Comparison of ENCODE assay signal across 13 cellular contexts in the genomic region with DNA sequence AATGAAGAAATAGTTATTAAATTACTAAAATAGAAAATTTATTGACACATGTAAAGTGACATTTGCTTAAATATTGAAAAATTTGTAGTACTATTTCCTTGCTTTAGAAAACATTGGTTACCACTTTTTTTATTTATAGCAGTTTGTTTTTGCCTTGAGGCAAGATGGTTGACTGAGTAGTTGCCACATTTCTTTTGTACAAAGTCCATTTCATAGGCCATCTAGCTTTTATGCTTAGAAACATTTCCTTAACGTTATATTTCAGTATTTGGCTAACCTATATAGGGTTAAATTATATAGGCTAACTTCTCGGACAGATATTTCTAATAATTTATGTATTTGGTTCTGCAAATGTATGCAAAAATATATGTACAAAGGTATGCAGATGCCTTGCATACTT. TPM values are rescaled to one million over a fixed set of nuclear protein-coding genes. Genes with fewer than 3 reads are reported as not detected.
A peak's percentile ranks its signal among the peaks of the same experiment; 100 is the strongest.
DNase-seq lines count a peak whose midpoint lies in the region; ATAC-seq and TF ChIP-seq lines count a peak whose summit lies in the region.
"Had no signal": no experiment of that assay in that cellular context is flagged by ENCODE, and none has a peak within 500 bp of the region (broad histone marks: within the 10 kb centered on the region; RNA-seq: fewer than 3 reads in every experiment).

No MANE protein-coding gene starts in this region.

- H3K27ac Mint-ChIP-seq in natural killer cell, result peak overlapping the region; percentile 35 to 76
- H3K27ac Mint-ChIP-seq in natural killer cell treated with Interleukin-12 subunit alpha and Interleukin-12 subunit beta and Interleukin-15 and Interleukin-18, amount 100 ng/mL, for 72 hours, result peak overlapping the region in 1 of 2 donors; percentile 43

- H3K79me2 ChIP-seq in Loucy (ENCODE audit: insufficient read depth, low read length), result peaks cover 100% of the 10 kb centered on the region

- no peak overlapping the region for H3K9ac ChIP-seq in Loucy (ENCODE audit: low read depth, low read length, poor library complexity, severe bottlenecking)

- no peaks in the 10 kb centered on the region for H3K27me3 ChIP-seq in Loucy (ENCODE audit: insufficient read depth, low read length, poor library complexity, severe bottlenecking)

- H3K36me3 ChIP-seq in Loucy (ENCODE audit: insufficient read depth, low read length), result no peaks in the 10 kb centered on the region

- H2AFZ ChIP-seq in Loucy (ENCODE audit: low read length), result no peak overlapping the region

- no peaks in the 10 kb centered on the region for H3K9me2 ChIP-seq in Loucy (replicated peaks; ENCODE audit: low read depth, low read length)

- intact Hi-C loops in natural killer cell (cut with micrococcal nuclease), result no loop called here
- intact Hi-C loops in left colon (cut with DNase I, micrococcal nuclease), result no loop called here

- H3F3A ChIP-seq in Loucy (ENCODE audit: low read depth), result no peaks in the 10 kb centered on the region

- H3K9me3 Mint-ChIP-seq in natural killer cell, result no peaks in the 10 kb centered on the region
- no peaks in the 10 kb centered on the region for H3K9me3 Mint-ChIP-seq in natural killer cell treated with Interleukin-12 subunit alpha and Interleukin-12 subunit beta and Interleukin-15 and Interleukin-18, amount 100 ng/mL, for 72 hours
- H3K9me3 Mint-ChIP-seq: CD14-positive monocyte, IgD-negative memory B cell had no signal

- peaks cover 87 to 89% of the 10 kb centered on the region in 2 donors for H3K4me1 Mint-ChIP-seq in natural killer cell
- H3K4me1 Mint-ChIP-seq in natural killer cell treated with Interleukin-12 subunit alpha and Interleukin-12 subunit beta and Interleukin-15 and Interleukin-18, amount 100 ng/mL, for 72 hours (ENCODE audit: low read depth in 2 of 2), result peaks cover 69 to 76% of the 10 kb centered on the region in 2 donors

- no peaks in the 10 kb centered on the region for H3K36me3 Mint-ChIP-seq in natural killer cell
- H3K36me3 Mint-ChIP-seq in natural killer cell treated with Interleukin-12 subunit alpha and Interleukin-12 subunit beta and Interleukin-15 and Interleukin-18, amount 100 ng/mL, for 72 hours, result no peaks in the 10 kb centered on the region
- H3K36me3 Mint-ChIP-seq: IgD-negative memory B cell had no signal

- H3K4me3 Mint-ChIP-seq in natural killer cell, result no peak overlapping the region
- no peak overlapping the region for H3K4me3 Mint-ChIP-seq in natural killer cell treated with Interleukin-12 subunit alpha and Interleukin-12 subunit beta and Interleukin-15 and Interleukin-18, amount 100 ng/mL, for 72 hours
- H3K4me3 Mint-ChIP-seq: CD14-positive monocyte had no signal

- no peaks in the 10 kb centered on the region for H3K9me3 ChIP-seq in Loucy (ENCODE audit: insufficient read depth, low read depth, low read length)

- TF ChIP-seq CTCF in natural killer cell (IDR thresholded peaks at IDR 0.05), result no peak
- TF ChIP-seq CTCF in Loucy (conservative IDR thresholded peaks at IDR 0.05; ENCODE audit: low read length), result no peak

- ATAC-seq in natural killer cell (no peak), left colon (peak; percentile 55), GM21717 (IDR thresholded peaks at IDR 0.05; ENCODE audit: unreplicated experiment) (no peak)
- ATAC-seq in natural killer cell treated with Interleukin-12 subunit alpha and Interleukin-12 subunit beta and Interleukin-15 and Interleukin-18, amount 100 ng/mL, for 72 hours, result no peak

- DNase-seq in natural killer cell (no peak), left colon (no peak), putamen (ENCODE audit: low spot score) (no peak)
- DNase-seq in natural killer cell treated with Interleukin-12 subunit alpha and Interleukin-12 subunit beta and Interleukin-15 and Interleukin-18, amount 100 ng/mL, for 72 hours (ENCODE audit: low spot score), result no peak
- no peak for DNase-seq in stimulated activated CD4-positive, alpha-beta T cell treated with anti-CD3 and anti-CD28 coated beads, Interleukin-2, amount 100 ng/mL, for 48 hours
- DNase-seq: Calu3, DMS 273 treated with DMSO at 0.1 percent for 48 hours, HCEC 1CT, KG1 had no signal

- H3K27me3 Mint-ChIP-seq in natural killer cell (ENCODE audit: low read depth in 2 of 2), result no peaks in the 10 kb centered on the region
- no peaks in the 10 kb centered on the region for H3K27me3 Mint-ChIP-seq in natural killer cell treated with Interleukin-12 subunit alpha and Interleukin-12 subunit beta and Interleukin-15 and Interleukin-18, amount 100 ng/mL, for 72 hours
- H3K27me3 Mint-ChIP-seq: IgD-negative memory B cell had no signal

- H3K4me1 ChIP-seq in Loucy (ENCODE audit: insufficient read depth, low read length, poor library complexity, severe bottlenecking), result peaks cover 36% of the 10 kb centered on the region

- peak overlapping the region; percentile 3 for H3K4me2 ChIP-seq in Loucy (ENCODE audit: low read depth, low read length, poor library complexity, severe bottlenecking)

- H4K20me1 ChIP-seq in Loucy (ENCODE audit: insufficient read depth, low read length, poor library complexity, severe bottlenecking), result peaks cover 98% of the 10 kb centered on the region

- H3K4me3 ChIP-seq in Loucy (ENCODE audit: low read length, poor library complexity, severe bottlenecking), result no peak overlapping the region

RNA-seq across cellular contexts. Expression of a gene that starts 17.1 kb away (rescaled TPM):
- total RNA-seq in natural killer cell (100 to 1,000 TPM; 213 to 258 (median 230) TPM), left colon (100 to 1,000 TPM; 320 to 430 TPM)
- 100 to 1,000 TPM; 140 to 155 TPM for total RNA-seq in natural killer cell treated with Interleukin-12 subunit alpha and Interleukin-12 subunit beta and Interleukin-15 and Interleukin-18, amount 100 ng/mL, for 72 hours
